Comparison of ENCODE assay signal across 1 cellular context in the genomic region with DNA sequence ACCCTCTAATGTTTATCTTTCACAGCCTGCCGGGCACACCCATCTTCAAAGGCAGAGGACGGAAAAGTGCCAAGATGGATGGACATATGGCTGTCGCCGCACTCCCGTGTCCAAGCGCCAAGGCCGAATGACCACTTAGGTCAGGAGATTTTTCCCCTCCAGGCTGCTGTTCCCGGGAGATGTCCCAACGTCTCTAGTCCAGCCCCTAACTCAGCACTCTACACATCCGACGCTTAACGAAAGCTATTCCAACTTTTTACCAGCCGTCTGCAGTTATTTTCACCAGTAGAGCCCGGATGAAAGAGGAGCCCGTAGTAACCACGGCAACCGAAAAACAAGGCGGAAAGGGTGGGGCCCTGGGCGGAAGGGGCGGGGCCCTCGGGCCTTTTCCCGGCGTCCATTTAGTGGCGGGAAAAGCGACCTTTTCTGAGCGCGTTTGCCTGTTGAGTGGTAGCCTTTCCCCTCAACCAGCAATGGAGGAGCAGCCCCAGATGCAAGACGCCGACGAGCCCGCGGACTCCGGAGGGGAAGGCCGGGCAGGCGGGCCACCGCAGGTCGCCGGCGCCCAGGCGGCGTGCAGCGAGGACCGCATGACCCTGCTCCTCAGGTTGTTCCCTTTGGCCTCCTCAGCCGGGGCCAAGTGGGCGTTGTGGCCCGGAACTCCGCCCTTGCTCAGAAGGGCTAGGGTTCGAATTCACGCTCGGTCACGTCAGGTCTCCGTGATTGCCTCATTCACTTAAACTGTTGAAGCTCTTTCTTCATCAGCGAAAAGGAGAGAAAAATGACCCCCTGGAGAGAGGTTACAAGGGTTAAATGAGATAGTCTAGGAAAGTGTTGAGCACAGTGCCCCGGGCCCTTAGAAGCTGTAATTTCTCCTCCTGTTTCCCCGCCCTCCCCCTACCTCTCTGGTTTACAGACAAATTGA.
TF ChIP-seq lines count a peak whose summit lies in the region.

A gene with protein sequence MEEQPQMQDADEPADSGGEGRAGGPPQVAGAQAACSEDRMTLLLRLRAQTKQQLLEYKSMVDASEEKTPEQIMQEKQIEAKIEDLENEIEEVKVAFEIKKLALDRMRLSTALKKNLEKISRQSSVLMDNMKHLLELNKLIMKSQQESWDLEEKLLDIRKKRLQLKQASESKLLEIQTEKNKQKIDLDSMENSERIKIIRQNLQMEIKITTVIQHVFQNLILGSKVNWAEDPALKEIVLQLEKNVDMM (plus strand): TSS at position 422 of the 925 bp plus-strand sequence. CDS start 52 bp downstream, at position 474.

TF ChIP-seq in K562, 482 proteins besides CTCF, POLR2A, EP300 and RAD21 (continued from another document and continues in another):
- TF ChIP-seq, protein P1, sequence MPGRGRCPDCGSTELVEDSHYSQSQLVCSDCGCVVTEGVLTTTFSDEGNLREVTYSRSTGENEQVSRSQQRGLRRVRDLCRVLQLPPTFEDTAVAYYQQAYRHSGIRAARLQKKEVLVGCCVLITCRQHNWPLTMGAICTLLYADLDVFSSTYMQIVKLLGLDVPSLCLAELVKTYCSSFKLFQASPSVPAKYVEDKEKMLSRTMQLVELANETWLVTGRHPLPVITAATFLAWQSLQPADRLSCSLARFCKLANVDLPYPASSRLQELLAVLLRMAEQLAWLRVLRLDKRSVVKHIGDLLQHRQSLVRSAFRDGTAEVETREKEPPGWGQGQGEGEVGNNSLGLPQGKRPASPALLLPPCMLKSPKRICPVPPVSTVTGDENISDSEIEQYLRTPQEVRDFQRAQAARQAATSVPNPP (IDR thresholded peaks at IDR 0.05; ENCODE audit: borderline replicate concordance, insufficient read depth, insufficient read length): no peak
- TF ChIP-seq ZFX (CRISPR knock-in tag; IDR thresholded peaks at IDR 0.05) (peak; percentile 94), ZNF311 (CRISPR knock-in tag; IDR thresholded peaks at IDR 0.05) (no peak), CBX2 (IDR thresholded peaks at IDR 0.05; ENCODE audit: insufficient read depth, low read length, poor library complexity, severe bottlenecking) (no peak), ARNT (IDR thresholded peaks at IDR 0.05) (no peak), SREBF2 (CRISPR knock-in tag; IDR thresholded peaks at IDR 0.05) (no peak), ZNF668 (CRISPR knock-in tag; IDR thresholded peaks at IDR 0.05) (no peak), NONO (IDR thresholded peaks at IDR 0.05; ENCODE audit: low read depth in 2 of 2, low read length in 1 of 2) (peak in 1 of 2 experiments; percentile 48; a peak in 2 of 4 replicates), CREM (IDR thresholded peaks at IDR 0.05; ENCODE audit: low read depth) (0 out of 2 replicates have a peak, but pooled peaks have one; percentile 59), SAFB (IDR thresholded peaks at IDR 0.05; ENCODE audit: borderline replicate concordance, low read depth, low read length) (no peak), HNRNPH1 (optimal IDR thresholded peaks at IDR 0.05; ENCODE audit: low read depth, low read length) (no peak), PHF8 (IDR thresholded peaks at IDR 0.05; ENCODE audit: borderline replicate concordance, low read length) (peak; percentile 97), LARP7 (IDR thresholded peaks at IDR 0.05) (no peak), FOXK2 (conservative IDR thresholded peaks at IDR 0.05 in 1 of 2, IDR thresholded peaks at IDR 0.05 in 1 of 2; ENCODE audit: low read depth in 2 of 2) (no peak), ARHGAP35 (IDR thresholded peaks at IDR 0.05; ENCODE audit: partially characterized antibody) (no peak), CREB1 (IDR thresholded peaks at IDR 0.05) (peak; percentile 48), CREB1 (CRISPR knock-in tag; IDR thresholded peaks at IDR 0.05) (no peak; the same call in 1 of the 2 replicates), NELFE (IDR thresholded peaks at IDR 0.05; ENCODE audit: insufficient read depth, insufficient read length) (no peak), ZNF3 (CRISPR knock-in tag; IDR thresholded peaks at IDR 0.05) (no peak), KDM4B (IDR thresholded peaks at IDR 0.05; ENCODE audit: borderline replicate concordance in 2 of 2, low read depth in 1 of 2) (peak in 1 of 2 experiments; percentile 69; a peak in 1 of 4 replicates), BACH1 (tag; IDR thresholded peaks at IDR 0.05) (no peak), MYC (IDR thresholded peaks at IDR 0.05; ENCODE audit: low read depth, low read length) (peak; percentile 90), MYC (CRISPR knock-in tag; IDR thresholded peaks at IDR 0.05; ENCODE audit: borderline replicate concordance, low read depth) (no peak), KLF1 (tag; IDR thresholded peaks at IDR 0.05) (peak; percentile 34; the same call in 1 of the 2 replicates), SAFB2 (IDR thresholded peaks at IDR 0.05; ENCODE audit: borderline replicate concordance, low read depth, low read length, severe bottlenecking) (no peak), NFXL1 (CRISPR knock-in tag; IDR thresholded peaks at IDR 0.05) (no peak)
- TF ChIP-seq, protein P2, sequence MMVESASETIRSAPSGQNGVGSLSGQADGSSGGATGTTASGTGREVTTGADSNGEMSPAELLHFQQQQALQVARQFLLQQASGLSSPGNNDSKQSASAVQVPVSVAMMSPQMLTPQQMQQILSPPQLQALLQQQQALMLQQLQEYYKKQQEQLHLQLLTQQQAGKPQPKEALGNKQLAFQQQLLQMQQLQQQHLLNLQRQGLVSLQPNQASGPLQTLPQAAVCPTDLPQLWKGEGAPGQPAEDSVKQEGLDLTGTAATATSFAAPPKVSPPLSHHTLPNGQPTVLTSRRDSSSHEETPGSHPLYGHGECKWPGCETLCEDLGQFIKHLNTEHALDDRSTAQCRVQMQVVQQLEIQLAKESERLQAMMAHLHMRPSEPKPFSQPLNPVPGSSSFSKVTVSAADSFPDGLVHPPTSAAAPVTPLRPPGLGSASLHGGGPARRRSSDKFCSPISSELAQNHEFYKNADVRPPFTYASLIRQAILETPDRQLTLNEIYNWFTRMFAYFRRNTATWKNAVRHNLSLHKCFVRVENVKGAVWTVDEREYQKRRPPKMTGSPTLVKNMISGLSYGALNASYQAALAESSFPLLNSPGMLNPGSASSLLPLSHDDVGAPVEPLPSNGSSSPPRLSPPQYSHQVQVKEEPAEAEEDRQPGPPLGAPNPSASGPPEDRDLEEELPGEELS (CRISPR knock-in tag; IDR thresholded peaks at IDR 0.05; ENCODE audit: borderline replicate concordance): no peak
- TF ChIP-seq, protein P3, sequence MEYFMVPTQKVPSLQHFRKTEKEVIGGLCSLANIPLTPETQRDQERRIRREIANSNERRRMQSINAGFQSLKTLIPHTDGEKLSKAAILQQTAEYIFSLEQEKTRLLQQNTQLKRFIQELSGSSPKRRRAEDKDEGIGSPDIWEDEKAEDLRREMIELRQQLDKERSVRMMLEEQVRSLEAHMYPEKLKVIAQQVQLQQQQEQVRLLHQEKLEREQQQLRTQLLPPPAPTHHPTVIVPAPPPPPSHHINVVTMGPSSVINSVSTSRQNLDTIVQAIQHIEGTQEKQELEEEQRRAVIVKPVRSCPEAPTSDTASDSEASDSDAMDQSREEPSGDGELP (CRISPR knock-in tag; IDR thresholded peaks at IDR 0.05; ENCODE audit: borderline replicate concordance): peak; percentile 85
- TF ChIP-seq, protein P4, sequence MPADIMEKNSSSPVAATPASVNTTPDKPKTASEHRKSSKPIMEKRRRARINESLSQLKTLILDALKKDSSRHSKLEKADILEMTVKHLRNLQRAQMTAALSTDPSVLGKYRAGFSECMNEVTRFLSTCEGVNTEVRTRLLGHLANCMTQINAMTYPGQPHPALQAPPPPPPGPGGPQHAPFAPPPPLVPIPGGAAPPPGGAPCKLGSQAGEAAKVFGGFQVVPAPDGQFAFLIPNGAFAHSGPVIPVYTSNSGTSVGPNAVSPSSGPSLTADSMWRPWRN (IDR thresholded peaks at IDR 0.05; ENCODE audit: low read depth): no peak
- TF ChIP-seq, protein P5, sequence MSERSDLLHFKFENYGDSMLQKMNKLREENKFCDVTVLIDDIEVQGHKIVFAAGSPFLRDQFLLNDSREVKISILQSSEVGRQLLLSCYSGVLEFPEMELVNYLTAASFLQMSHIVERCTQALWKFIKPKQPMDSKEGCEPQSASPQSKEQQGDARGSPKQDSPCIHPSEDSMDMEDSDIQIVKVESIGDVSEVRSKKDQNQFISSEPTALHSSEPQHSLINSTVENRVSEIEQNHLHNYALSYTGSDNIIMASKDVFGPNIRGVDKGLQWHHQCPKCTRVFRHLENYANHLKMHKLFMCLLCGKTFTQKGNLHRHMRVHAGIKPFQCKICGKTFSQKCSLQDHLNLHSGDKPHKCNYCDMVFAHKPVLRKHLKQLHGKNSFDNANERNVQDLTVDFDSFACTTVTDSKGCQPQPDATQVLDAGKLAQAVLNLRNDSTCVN (CRISPR knock-in tag; IDR thresholded peaks at IDR 0.05): no peak
- TF ChIP-seq, protein P6, sequence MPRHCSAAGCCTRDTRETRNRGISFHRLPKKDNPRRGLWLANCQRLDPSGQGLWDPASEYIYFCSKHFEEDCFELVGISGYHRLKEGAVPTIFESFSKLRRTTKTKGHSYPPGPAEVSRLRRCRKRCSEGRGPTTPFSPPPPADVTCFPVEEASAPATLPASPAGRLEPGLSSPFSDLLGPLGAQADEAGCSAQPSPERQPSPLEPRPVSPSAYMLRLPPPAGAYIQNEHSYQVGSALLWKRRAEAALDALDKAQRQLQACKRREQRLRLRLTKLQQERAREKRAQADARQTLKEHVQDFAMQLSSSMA (CRISPR knock-in tag; IDR thresholded peaks at IDR 0.05): no peak
- TF ChIP-seq, protein P7, sequence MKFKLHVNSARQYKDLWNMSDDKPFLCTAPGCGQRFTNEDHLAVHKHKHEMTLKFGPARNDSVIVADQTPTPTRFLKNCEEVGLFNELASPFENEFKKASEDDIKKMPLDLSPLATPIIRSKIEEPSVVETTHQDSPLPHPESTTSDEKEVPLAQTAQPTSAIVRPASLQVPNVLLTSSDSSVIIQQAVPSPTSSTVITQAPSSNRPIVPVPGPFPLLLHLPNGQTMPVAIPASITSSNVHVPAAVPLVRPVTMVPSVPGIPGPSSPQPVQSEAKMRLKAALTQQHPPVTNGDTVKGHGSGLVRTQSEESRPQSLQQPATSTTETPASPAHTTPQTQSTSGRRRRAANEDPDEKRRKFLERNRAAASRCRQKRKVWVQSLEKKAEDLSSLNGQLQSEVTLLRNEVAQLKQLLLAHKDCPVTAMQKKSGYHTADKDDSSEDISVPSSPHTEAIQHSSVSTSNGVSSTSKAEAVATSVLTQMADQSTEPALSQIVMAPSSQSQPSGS (CRISPR knock-in tag; IDR thresholded peaks at IDR 0.05): no peak
- TF ChIP-seq, protein P8, sequence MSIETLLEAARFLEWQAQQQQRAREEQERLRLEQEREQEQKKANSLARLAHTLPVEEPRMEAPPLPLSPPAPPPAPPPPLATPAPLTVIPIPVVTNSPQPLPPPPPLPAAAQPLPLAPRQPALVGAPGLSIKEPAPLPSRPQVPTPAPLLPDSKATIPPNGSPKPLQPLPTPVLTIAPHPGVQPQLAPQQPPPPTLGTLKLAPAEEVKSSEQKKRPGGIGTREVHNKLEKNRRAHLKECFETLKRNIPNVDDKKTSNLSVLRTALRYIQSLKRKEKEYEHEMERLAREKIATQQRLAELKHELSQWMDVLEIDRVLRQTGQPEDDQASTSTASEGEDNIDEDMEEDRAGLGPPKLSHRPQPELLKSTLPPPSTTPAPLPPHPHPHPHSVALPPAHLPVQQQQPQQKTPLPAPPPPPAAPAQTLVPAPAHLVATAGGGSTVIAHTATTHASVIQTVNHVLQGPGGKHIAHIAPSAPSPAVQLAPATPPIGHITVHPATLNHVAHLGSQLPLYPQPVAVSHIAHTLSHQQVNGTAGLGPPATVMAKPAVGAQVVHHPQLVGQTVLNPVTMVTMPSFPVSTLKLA (conservative IDR thresholded peaks at IDR 0.05): peak; percentile 84 to 96
- TF ChIP-seq, protein P9, sequence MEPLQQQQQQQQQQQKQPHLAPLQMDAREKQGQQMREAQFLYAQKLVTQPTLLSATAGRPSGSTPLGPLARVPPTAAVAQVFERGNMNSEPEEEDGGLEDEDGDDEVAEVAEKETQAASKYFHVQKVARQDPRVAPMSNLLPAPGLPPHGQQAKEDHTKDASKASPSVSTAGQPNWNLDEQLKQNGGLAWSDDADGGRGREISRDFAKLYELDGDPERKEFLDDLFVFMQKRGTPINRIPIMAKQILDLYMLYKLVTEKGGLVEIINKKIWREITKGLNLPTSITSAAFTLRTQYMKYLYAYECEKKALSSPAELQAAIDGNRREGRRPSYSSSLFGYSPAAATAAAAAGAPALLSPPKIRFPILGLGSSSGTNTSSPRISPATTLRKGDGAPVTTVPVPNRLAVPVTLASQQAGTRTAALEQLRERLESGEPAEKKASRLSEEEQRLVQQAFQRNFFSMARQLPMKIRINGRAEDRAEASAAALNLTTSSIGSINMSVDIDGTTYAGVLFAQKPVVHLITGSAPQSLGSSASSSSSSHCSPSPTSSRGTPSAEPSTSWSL (CRISPR knock-in tag; IDR thresholded peaks at IDR 0.05; ENCODE audit: borderline replicate concordance): no peak
- TF ChIP-seq, protein P10, sequence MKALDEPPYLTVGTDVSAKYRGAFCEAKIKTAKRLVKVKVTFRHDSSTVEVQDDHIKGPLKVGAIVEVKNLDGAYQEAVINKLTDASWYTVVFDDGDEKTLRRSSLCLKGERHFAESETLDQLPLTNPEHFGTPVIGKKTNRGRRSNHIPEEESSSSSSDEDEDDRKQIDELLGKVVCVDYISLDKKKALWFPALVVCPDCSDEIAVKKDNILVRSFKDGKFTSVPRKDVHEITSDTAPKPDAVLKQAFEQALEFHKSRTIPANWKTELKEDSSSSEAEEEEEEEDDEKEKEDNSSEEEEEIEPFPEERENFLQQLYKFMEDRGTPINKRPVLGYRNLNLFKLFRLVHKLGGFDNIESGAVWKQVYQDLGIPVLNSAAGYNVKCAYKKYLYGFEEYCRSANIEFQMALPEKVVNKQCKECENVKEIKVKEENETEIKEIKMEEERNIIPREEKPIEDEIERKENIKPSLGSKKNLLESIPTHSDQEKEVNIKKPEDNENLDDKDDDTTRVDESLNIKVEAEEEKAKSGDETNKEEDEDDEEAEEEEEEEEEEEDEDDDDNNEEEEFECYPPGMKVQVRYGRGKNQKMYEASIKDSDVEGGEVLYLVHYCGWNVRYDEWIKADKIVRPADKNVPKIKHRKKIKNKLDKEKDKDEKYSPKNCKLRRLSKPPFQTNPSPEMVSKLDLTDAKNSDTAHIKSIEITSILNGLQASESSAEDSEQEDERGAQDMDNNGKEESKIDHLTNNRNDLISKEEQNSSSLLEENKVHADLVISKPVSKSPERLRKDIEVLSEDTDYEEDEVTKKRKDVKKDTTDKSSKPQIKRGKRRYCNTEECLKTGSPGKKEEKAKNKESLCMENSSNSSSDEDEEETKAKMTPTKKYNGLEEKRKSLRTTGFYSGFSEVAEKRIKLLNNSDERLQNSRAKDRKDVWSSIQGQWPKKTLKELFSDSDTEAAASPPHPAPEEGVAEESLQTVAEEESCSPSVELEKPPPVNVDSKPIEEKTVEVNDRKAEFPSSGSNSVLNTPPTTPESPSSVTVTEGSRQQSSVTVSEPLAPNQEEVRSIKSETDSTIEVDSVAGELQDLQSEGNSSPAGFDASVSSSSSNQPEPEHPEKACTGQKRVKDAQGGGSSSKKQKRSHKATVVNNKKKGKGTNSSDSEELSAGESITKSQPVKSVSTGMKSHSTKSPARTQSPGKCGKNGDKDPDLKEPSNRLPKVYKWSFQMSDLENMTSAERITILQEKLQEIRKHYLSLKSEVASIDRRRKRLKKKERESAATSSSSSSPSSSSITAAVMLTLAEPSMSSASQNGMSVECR (CRISPR knock-in tag; IDR thresholded peaks at IDR 0.05): peak; percentile 94
- TF ChIP-seq, protein P11, sequence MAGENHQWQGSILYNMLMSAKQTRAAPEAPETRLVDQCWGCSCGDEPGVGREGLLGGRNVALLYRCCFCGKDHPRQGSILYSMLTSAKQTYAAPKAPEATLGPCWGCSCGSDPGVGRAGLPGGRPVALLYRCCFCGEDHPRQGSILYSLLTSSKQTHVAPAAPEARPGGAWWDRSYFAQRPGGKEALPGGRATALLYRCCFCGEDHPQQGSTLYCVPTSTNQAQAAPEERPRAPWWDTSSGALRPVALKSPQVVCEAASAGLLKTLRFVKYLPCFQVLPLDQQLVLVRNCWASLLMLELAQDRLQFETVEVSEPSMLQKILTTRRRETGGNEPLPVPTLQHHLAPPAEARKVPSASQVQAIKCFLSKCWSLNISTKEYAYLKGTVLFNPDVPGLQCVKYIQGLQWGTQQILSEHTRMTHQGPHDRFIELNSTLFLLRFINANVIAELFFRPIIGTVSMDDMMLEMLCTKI (IDR thresholded peaks at IDR 0.05; ENCODE audit: partially characterized antibody): no peak
